Comparison of ENCODE assay signal across 1 cellular context in genomic region chr3:53554559-53555511, GRCh38.
TF ChIP-seq lines count a peak whose summit lies in the region.

No MANE protein-coding gene starts in this region.

TF ChIP-seq in GM12878, 131 proteins besides CTCF, POLR2A, EP300 and RAD21 (continued from another document):
- TF ChIP-seq, protein P1, sequence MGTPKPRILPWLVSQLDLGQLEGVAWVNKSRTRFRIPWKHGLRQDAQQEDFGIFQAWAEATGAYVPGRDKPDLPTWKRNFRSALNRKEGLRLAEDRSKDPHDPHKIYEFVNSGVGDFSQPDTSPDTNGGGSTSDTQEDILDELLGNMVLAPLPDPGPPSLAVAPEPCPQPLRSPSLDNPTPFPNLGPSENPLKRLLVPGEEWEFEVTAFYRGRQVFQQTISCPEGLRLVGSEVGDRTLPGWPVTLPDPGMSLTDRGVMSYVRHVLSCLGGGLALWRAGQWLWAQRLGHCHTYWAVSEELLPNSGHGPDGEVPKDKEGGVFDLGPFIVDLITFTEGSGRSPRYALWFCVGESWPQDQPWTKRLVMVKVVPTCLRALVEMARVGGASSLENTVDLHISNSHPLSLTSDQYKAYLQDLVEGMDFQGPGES (IDR thresholded peaks at IDR 0.05): no peak
- TF ChIP-seq PAX5 (IDR thresholded peaks at IDR 0.05; ENCODE audit: borderline replicate concordance, low read depth, low read length) (no peak; the same call in 1 of the 2 replicates), RUNX3 (IDR thresholded peaks at IDR 0.05; ENCODE audit: low read length) (peak; percentile 64), NRF1 (conservative IDR thresholded peaks at IDR 0.05; ENCODE audit: low read depth, low read length) (no peak), ATF7 (IDR thresholded peaks at IDR 0.05; ENCODE audit: low read depth) (peak; percentile 65; the same call in 1 of the 2 replicates), ETV6 (conservative IDR thresholded peaks at IDR 0.05 in 1 of 2, IDR thresholded peaks at IDR 0.05 in 1 of 2; ENCODE audit: borderline replicate concordance in 1 of 2, low read depth in 1 of 2) (no peak)
- TF ChIP-seq, protein P2, sequence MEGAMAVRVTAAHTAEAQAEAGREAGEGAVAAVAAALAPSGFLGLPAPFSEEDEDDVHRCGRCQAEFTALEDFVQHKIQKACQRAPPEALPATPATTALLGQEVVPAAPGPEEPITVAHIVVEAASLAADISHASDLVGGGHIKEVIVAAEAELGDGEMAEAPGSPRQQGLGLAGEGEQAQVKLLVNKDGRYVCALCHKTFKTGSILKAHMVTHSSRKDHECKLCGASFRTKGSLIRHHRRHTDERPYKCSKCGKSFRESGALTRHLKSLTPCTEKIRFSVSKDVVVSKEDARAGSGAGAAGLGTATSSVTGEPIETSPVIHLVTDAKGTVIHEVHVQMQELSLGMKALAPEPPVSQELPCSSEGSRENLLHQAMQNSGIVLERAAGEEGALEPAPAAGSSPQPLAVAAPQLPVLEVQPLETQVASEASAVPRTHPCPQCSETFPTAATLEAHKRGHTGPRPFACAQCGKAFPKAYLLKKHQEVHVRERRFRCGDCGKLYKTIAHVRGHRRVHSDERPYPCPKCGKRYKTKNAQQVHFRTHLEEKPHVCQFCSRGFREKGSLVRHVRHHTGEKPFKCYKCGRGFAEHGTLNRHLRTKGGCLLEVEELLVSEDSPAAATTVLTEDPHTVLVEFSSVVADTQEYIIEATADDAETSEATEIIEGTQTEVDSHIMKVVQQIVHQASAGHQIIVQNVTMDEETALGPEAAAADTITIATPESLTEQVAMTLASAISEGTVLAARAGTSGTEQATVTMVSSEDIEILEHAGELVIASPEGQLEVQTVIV (IDR thresholded peaks at IDR 0.05; ENCODE audit: borderline replicate concordance, partially characterized antibody): no peak
- TF ChIP-seq, protein P3, sequence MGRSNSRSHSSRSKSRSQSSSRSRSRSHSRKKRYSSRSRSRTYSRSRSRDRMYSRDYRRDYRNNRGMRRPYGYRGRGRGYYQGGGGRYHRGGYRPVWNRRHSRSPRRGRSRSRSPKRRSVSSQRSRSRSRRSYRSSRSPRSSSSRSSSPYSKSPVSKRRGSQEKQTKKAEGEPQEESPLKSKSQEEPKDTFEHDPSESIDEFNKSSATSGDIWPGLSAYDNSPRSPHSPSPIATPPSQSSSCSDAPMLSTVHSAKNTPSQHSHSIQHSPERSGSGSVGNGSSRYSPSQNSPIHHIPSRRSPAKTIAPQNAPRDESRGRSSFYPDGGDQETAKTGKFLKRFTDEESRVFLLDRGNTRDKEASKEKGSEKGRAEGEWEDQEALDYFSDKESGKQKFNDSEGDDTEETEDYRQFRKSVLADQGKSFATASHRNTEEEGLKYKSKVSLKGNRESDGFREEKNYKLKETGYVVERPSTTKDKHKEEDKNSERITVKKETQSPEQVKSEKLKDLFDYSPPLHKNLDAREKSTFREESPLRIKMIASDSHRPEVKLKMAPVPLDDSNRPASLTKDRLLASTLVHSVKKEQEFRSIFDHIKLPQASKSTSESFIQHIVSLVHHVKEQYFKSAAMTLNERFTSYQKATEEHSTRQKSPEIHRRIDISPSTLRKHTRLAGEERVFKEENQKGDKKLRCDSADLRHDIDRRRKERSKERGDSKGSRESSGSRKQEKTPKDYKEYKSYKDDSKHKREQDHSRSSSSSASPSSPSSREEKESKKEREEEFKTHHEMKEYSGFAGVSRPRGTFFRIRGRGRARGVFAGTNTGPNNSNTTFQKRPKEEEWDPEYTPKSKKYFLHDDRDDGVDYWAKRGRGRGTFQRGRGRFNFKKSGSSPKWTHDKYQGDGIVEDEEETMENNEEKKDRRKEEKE (IDR thresholded peaks at IDR 0.05): no peak
